ENCODE assay signal across 19 cellular contexts in the genomic region with DNA sequence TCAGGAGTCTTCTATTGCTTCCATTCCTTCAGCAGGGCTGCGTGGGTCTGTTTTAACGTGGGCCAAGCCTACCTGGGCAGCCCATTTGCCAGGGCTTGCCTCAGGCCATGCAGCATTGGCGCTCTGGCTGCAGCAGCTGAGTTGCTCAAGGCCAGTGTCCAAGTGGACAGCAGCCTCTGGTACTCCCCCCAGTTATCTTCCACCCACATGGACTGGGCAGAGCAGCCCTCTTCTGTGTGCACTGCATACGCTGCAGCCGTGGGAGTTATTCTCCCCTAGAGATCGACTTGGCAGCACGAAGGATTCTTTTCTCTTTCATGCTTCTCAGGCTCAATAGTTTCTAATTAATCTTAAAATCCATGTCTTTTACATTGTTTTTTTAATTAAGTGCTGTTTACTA. TPM values are rescaled to one million over a fixed set of nuclear protein-coding genes. Genes with fewer than 3 reads are reported as not detected.
DNase-seq lines count a peak whose midpoint lies in the region; ATAC-seq and TF ChIP-seq lines count a peak whose summit lies in the region.
"Had no signal": no experiment of that assay in that cellular context is flagged by ENCODE, and none has a peak within 500 bp of the region (broad histone marks: within the 10 kb centered on the region; RNA-seq: fewer than 3 reads in every experiment).

No MANE protein-coding gene starts in this region.

- H3K9me3 ChIP-seq in cardiac muscle cell (ENCODE audit: low read depth) (no peaks in the 10 kb centered on the region), HEK293 (ENCODE audit: control insufficient read depth, insufficient read depth, low read depth, low read length) (no peaks in the 10 kb centered on the region), testis (no peaks in the 10 kb centered on the region)
- H3K9me3 ChIP-seq: A549, Caco-2 had no signal

- DNase-seq in cardiac muscle cell (ENCODE audit: low read depth in 1 of 2, low spot score in 1 of 2) (peak in 1 of 2 donors; percentile 73), Right ventricle myocardium inferior (ENCODE audit: missing footprints) (no peak), fibroblast of pulmonary artery (ENCODE audit: low read depth) (peak; percentile 58), testis (peak; percentile 88), HPDE6-E6E7 (ENCODE audit: extremely low spot score) (no peak)
- DNase-seq in activated T-cell treated with anti-CD3 and anti-CD28 coated beads, Interleukin-2, amount 50 U/mL, for 24 hours: no peak
- DNase-seq: 8988T; ACHN; C1 segment of cervical spinal cord; Caco-2; CD4-positive, alpha-beta memory T cell; DMS153; DND-41; GM23248; H7; HFFc6 had no signal

- H3K27ac ChIP-seq in cardiac muscle cell (peak overlapping the region; percentile 84), HEK293 (ENCODE audit: extremely low read depth, low read depth, low read length) (no peak overlapping the region), testis (no peak overlapping the region)
- H3K27ac ChIP-seq: A549, GM23248 had no signal

- H3K27ac Mint-ChIP-seq in activated T-cell treated with anti-CD3 and anti-CD28 coated beads, Interleukin-2, amount 50 U/mL, for 24 hours: no peak overlapping the region
- H3K27ac Mint-ChIP-seq: HFFc6 had no signal

- intact Hi-C loops in Right ventricle myocardium inferior (cut with DNase I): no loop called here
- intact Hi-C loops in testis (cut with DNase I; ENCODE audit: low total_unique reads): no loop called here

- no peak for TF ChIP-seq CTCF in cardiac muscle cell (IDR thresholded peaks at IDR 0.05; ENCODE audit: low read depth, low read length)
- TF ChIP-seq CTCF in HEK293 (tag by site-specific recombination; IDR thresholded peaks at IDR 0.05): no peak
- no peak for TF ChIP-seq CTCF in fibroblast of pulmonary artery (IDR thresholded peaks at IDR 0.05; ENCODE audit: low read length, missing control alignments)
- TF ChIP-seq CTCF in testis (IDR thresholded peaks at IDR 0.05): no peak

- H3K9me3 Mint-ChIP-seq in activated T-cell treated with anti-CD3 and anti-CD28 coated beads, Interleukin-2, amount 50 U/mL, for 24 hours: no peaks in the 10 kb centered on the region
- H3K9me3 Mint-ChIP-seq: CD4-positive, alpha-beta memory T cell; HFFc6 had no signal

- WGBS in testis, 2 donors: 44 to 52% methylated on average over 7 of the region's 7 CpGs

- H3K27me3 Mint-ChIP-seq in activated T-cell treated with anti-CD3 and anti-CD28 coated beads, Interleukin-2, amount 50 U/mL, for 24 hours: no peaks in the 10 kb centered on the region
- H3K27me3 Mint-ChIP-seq: CD4-positive, alpha-beta memory T cell had no signal

- ATAC-seq in Right ventricle myocardium inferior: no peak
- ATAC-seq: A549, HCT116 had no signal

- H3K36me3 ChIP-seq in cardiac muscle cell (no peaks in the 10 kb centered on the region), HEK293 (ENCODE audit: control insufficient read depth in 2 of 2, insufficient read depth in 1 of 2, low read length in 2 of 2) (peaks cover 0 to 3% of the 10 kb centered on the region in 2 experiments; a peak in 1 of 3 replicates), testis (ENCODE audit: low read depth, missing control alignments) (no peaks in the 10 kb centered on the region)

- TF ChIP-seq POLR2A in testis (IDR thresholded peaks at IDR 0.05): no peak

- peaks cover 1% of the 10 kb centered on the region for H3K4me1 Mint-ChIP-seq in activated T-cell treated with anti-CD3 and anti-CD28 coated beads, Interleukin-2, amount 50 U/mL, for 24 hours (ENCODE audit: low read depth)
- H3K4me1 Mint-ChIP-seq: CD4-positive, alpha-beta memory T cell had no signal

- peaks cover 51% of the 10 kb centered on the region for H3K4me1 ChIP-seq in cardiac muscle cell (ENCODE audit: low read depth)
- H3K4me1 ChIP-seq in HEK293 (ENCODE audit: control insufficient read depth, insufficient read depth, low read length): no peaks in the 10 kb centered on the region
- H3K4me1 ChIP-seq in testis: peaks cover 10% of the 10 kb centered on the region
- H3K4me1 ChIP-seq: A549, Caco-2 had no signal

- H3K27me3 ChIP-seq in cardiac muscle cell: no peaks in the 10 kb centered on the region
- H3K27me3 ChIP-seq in testis: no peaks in the 10 kb centered on the region

- CTCF ChIA-PET in HEK293 (lab: Yijun Ruan, JAX): no interaction called here

- no peak overlapping the region for H3K4me3 ChIP-seq in cardiac muscle cell
- no peak overlapping the region for H3K4me3 ChIP-seq in HEK293 (ENCODE audit: low read depth, low read length)
- no peak overlapping the region for H3K4me3 ChIP-seq in fibroblast of pulmonary artery (replicated peaks; ENCODE audit: low read depth, low read length)
- no peak overlapping the region for H3K4me3 ChIP-seq in testis
- H3K4me3 ChIP-seq: A549, GM23248 had no signal

- H3K36me3 Mint-ChIP-seq in activated T-cell treated with anti-CD3 and anti-CD28 coated beads, Interleukin-2, amount 50 U/mL, for 24 hours (ENCODE audit: low read depth): peaks cover 47% of the 10 kb centered on the region

- POLR2A ChIA-PET in HEK293 (lab: Yijun Ruan, JAX): no interaction called here

- H3K4me3 Mint-ChIP-seq in activated T-cell treated with anti-CD3 and anti-CD28 coated beads, Interleukin-2, amount 50 U/mL, for 24 hours: no peak overlapping the region
- H3K4me3 Mint-ChIP-seq: CD4-positive, alpha-beta memory T cell; HFFc6 had no signal

TF ChIP-seq in HEK293, 187 proteins besides CTCF, POLR2A, EP300 and RAD21:
- TF ChIP-seq, protein P1, sequence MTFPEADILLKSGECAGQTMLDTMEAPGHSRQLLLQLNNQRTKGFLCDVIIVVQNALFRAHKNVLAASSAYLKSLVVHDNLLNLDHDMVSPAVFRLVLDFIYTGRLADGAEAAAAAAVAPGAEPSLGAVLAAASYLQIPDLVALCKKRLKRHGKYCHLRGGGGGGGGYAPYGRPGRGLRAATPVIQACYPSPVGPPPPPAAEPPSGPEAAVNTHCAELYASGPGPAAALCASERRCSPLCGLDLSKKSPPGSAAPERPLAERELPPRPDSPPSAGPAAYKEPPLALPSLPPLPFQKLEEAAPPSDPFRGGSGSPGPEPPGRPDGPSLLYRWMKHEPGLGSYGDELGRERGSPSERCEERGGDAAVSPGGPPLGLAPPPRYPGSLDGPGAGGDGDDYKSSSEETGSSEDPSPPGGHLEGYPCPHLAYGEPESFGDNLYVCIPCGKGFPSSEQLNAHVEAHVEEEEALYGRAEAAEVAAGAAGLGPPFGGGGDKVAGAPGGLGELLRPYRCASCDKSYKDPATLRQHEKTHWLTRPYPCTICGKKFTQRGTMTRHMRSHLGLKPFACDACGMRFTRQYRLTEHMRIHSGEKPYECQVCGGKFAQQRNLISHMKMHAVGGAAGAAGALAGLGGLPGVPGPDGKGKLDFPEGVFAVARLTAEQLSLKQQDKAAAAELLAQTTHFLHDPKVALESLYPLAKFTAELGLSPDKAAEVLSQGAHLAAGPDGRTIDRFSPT (tag by site-specific recombination; IDR thresholded peaks at IDR 0.05): no peak
- TF ChIP-seq ZBTB8A (tag by site-specific recombination; IDR thresholded peaks at IDR 0.05) (no peak), ZNF629 (tag by site-specific recombination; IDR thresholded peaks at IDR 0.05) (no peak), ZNF133 (tag by site-specific recombination; IDR thresholded peaks at IDR 0.05) (no peak), EGR2 (tag by site-specific recombination; IDR thresholded peaks at IDR 0.05; ENCODE audit: low read depth) (0 out of 2 replicates have a peak, but pooled peaks have one; percentile 23), MYNN (tag by site-specific recombination; IDR thresholded peaks at IDR 0.05; ENCODE audit: borderline replicate concordance) (no peak), GLI4 (tag by site-specific recombination; IDR thresholded peaks at IDR 0.05) (no peak)
TF ChIP-seq in HEK293: peak in this region for 1.

RNA-seq across cellular contexts. Expression of a gene that starts 6.9 kb away (rescaled TPM):
- total RNA-seq in cardiac muscle cell: 37.9 and 88.3 TPM in 2 replicates
- 47.0 and 79.7 TPM in 2 replicates for polyA plus RNA-seq in cardiac muscle cell
- total RNA-seq in Right ventricle myocardium inferior: 3.4 TPM
- 10 to 100 TPM; 33.6 to 60.4 TPM for total RNA-seq in testis
- 53.0 TPM for polyA plus RNA-seq in testis (ENCODE audit: insufficient read depth, low read depth, low replicate concordance)
- total RNA-seq: H7 had no signal

Comparison
In these comparisons a context has a peak if more than half of its experiments do, and no peak if none do; other contexts are left out.
1. DNase-seq: peak in fibroblast of pulmonary artery (single experiment) and testis (single experiment); none in Right ventricle myocardium inferior (single experiment), activated T-cell treated with anti-CD3 and anti-CD28 coated beads, Interleukin-2, amount 50 U/mL, for 24 hours (single experiment) and HPDE6-E6E7 (single experiment).